ENCODE assay signal across 1 cellular context in the genomic region with DNA sequence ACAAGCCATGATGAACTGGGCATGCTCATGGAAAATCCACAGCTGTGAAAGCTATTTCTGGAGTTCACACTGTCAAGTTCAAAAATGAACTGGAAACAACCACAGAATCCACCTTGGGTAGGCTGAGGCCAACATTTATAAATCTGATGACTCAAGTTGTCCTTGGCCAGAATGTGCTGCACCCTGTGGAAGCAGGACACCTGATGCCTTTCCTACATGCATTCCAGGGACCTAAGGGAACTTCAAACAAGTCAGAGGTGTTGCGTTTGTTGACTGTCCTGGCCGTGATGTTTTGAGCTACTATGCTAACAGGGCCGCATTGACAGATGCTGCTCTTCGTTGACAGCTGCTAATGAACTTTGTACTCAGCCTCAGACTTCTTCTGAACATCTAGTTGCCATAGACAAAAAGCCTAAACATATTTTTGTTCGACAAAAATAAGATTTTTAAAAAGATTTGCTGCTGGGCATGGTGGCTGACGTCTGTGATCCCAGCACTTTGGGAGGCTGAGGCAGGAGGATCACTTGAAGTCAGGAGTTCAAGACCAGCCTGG.
TF ChIP-seq lines count a peak whose summit lies in the region.

No MANE protein-coding gene starts in this region.

TF ChIP-seq in HepG2, 621 proteins besides CTCF, POLR2A, EP300 and RAD21 (continued from another document and continues in another):
- TF ChIP-seq POLR2G (IDR thresholded peaks at IDR 0.05; ENCODE audit: low read depth, low read length): peak; percentile 29; the same call in 1 of the 2 replicates
- TF ChIP-seq IKZF1 (IDR thresholded peaks at IDR 0.05): no peak
- TF ChIP-seq, protein P1, sequence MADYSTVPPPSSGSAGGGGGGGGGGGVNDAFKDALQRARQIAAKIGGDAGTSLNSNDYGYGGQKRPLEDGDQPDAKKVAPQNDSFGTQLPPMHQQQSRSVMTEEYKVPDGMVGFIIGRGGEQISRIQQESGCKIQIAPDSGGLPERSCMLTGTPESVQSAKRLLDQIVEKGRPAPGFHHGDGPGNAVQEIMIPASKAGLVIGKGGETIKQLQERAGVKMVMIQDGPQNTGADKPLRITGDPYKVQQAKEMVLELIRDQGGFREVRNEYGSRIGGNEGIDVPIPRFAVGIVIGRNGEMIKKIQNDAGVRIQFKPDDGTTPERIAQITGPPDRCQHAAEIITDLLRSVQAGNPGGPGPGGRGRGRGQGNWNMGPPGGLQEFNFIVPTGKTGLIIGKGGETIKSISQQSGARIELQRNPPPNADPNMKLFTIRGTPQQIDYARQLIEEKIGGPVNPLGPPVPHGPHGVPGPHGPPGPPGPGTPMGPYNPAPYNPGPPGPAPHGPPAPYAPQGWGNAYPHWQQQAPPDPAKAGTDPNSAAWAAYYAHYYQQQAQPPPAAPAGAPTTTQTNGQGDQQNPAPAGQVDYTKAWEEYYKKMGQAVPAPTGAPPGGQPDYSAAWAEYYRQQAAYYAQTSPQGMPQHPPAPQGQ (CRISPR knock-in tag; IDR thresholded peaks at IDR 0.05; ENCODE audit: borderline replicate concordance): no peak
- TF ChIP-seq, protein P2, sequence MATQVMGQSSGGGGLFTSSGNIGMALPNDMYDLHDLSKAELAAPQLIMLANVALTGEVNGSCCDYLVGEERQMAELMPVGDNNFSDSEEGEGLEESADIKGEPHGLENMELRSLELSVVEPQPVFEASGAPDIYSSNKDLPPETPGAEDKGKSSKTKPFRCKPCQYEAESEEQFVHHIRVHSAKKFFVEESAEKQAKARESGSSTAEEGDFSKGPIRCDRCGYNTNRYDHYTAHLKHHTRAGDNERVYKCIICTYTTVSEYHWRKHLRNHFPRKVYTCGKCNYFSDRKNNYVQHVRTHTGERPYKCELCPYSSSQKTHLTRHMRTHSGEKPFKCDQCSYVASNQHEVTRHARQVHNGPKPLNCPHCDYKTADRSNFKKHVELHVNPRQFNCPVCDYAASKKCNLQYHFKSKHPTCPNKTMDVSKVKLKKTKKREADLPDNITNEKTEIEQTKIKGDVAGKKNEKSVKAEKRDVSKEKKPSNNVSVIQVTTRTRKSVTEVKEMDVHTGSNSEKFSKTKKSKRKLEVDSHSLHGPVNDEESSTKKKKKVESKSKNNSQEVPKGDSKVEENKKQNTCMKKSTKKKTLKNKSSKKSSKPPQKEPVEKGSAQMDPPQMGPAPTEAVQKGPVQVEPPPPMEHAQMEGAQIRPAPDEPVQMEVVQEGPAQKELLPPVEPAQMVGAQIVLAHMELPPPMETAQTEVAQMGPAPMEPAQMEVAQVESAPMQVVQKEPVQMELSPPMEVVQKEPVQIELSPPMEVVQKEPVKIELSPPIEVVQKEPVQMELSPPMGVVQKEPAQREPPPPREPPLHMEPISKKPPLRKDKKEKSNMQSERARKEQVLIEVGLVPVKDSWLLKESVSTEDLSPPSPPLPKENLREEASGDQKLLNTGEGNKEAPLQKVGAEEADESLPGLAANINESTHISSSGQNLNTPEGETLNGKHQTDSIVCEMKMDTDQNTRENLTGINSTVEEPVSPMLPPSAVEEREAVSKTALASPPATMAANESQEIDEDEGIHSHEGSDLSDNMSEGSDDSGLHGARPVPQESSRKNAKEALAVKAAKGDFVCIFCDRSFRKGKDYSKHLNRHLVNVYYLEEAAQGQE (IDR thresholded peaks at IDR 0.05; ENCODE audit: borderline replicate concordance in 1 of 2, low read depth in 1 of 2, low read length in 2 of 2): peak in 1 of 2 experiments; percentile 56; a peak in 1 of 4 replicates
- TF ChIP-seq ZNF501 (CRISPR knock-in tag; IDR thresholded peaks at IDR 0.05): peak; percentile 85
- TF ChIP-seq, protein P3, sequence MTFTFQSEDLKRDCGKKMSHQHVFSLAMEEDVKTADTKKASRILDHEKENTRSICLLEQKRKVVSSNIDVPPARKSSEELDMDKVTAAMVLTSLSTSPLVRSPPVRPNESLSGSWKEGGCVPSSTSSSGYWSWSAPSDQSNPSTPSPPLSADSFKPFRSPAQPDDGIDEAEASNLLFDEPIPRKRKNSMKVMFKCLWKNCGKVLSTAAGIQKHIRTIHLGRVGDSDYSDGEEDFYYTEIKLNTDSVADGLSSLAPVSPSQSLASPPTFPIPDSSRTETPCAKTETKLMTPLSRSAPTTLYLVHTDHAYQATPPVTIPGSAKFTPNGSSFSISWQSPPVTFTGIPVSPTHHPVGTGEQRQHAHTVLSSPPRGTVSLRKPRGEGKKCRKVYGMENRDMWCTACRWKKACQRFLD (CRISPR knock-in tag; IDR thresholded peaks at IDR 0.05; ENCODE audit: borderline replicate concordance): no peak
- no peak for TF ChIP-seq PCBP2 (optimal IDR thresholded peaks at IDR 0.05; ENCODE audit: low read depth, low read length, poor library complexity, severe bottlenecking)
- TF ChIP-seq ZNF24 (IDR thresholded peaks at IDR 0.05): peak; percentile 70; the same call in 1 of the 2 replicates
- 0 out of 2 replicates have a peak, but pooled peaks have one; percentile 29 for TF ChIP-seq ZNF337 (CRISPR knock-in tag; IDR thresholded peaks at IDR 0.05; ENCODE audit: borderline replicate concordance, low read depth)
- peak; percentile 92; the same call in 1 of the 2 replicates for TF ChIP-seq ZNF292 (CRISPR knock-in tag; IDR thresholded peaks at IDR 0.05; ENCODE audit: borderline replicate concordance, low read depth)
- no peak for TF ChIP-seq ZNF569 (CRISPR knock-in tag; IDR thresholded peaks at IDR 0.05; ENCODE audit: borderline replicate concordance)
- peak; percentile 2; the same call in 1 of the 2 replicates for TF ChIP-seq NFE2L2 (IDR thresholded peaks at IDR 0.05; ENCODE audit: low read length)
- TF ChIP-seq, protein P4, sequence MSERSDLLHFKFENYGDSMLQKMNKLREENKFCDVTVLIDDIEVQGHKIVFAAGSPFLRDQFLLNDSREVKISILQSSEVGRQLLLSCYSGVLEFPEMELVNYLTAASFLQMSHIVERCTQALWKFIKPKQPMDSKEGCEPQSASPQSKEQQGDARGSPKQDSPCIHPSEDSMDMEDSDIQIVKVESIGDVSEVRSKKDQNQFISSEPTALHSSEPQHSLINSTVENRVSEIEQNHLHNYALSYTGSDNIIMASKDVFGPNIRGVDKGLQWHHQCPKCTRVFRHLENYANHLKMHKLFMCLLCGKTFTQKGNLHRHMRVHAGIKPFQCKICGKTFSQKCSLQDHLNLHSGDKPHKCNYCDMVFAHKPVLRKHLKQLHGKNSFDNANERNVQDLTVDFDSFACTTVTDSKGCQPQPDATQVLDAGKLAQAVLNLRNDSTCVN (CRISPR knock-in tag; IDR thresholded peaks at IDR 0.05; ENCODE audit: borderline replicate concordance): peak; percentile 85; the same call in 1 of the 2 replicates
- no peak for TF ChIP-seq TBP (CRISPR knock-in tag; IDR thresholded peaks at IDR 0.05)
- TF ChIP-seq ZNF792 (CRISPR knock-in tag; IDR thresholded peaks at IDR 0.05): peak; percentile 97
- TF ChIP-seq TMF1 (CRISPR knock-in tag; IDR thresholded peaks at IDR 0.05; ENCODE audit: low read depth): no peak
- 0 out of 2 replicates have a peak, but pooled peaks have one; percentile 44 for TF ChIP-seq MIER2 (CRISPR knock-in tag; IDR thresholded peaks at IDR 0.05)
- TF ChIP-seq, protein P5, sequence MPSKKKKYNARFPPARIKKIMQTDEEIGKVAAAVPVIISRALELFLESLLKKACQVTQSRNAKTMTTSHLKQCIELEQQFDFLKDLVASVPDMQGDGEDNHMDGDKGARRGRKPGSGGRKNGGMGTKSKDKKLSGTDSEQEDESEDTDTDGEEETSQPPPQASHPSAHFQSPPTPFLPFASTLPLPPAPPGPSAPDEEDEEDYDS (CRISPR knock-in tag; IDR thresholded peaks at IDR 0.05): peak; percentile 78
- TF ChIP-seq, protein P6, sequence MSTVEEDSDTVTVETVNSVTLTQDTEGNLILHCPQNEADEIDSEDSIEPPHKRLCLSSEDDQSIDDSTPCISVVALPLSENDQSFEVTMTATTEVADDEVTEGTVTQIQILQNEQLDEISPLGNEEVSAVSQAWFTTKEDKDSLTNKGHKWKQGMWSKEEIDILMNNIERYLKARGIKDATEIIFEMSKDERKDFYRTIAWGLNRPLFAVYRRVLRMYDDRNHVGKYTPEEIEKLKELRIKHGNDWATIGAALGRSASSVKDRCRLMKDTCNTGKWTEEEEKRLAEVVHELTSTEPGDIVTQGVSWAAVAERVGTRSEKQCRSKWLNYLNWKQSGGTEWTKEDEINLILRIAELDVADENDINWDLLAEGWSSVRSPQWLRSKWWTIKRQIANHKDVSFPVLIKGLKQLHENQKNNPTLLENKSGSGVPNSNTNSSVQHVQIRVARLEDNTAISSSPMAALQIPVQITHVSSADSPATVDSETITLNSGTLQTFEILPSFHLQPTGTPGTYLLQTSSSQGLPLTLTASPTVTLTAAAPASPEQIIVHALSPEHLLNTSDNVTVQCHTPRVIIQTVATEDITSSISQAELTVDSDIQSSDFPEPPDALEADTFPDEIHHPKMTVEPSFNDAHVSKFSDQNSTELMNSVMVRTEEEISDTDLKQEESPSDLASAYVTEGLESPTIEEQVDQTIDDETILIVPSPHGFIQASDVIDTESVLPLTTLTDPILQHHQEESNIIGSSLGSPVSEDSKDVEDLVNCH (CRISPR knock-in tag; IDR thresholded peaks at IDR 0.05): no peak
- peak; percentile 74; the same call in 1 of the 2 replicates for TF ChIP-seq YEATS2 (CRISPR knock-in tag; IDR thresholded peaks at IDR 0.05; ENCODE audit: borderline replicate concordance)
- TF ChIP-seq, protein P7, sequence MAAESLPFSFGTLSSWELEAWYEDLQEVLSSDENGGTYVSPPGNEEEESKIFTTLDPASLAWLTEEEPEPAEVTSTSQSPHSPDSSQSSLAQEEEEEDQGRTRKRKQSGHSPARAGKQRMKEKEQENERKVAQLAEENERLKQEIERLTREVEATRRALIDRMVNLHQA (CRISPR knock-in tag; IDR thresholded peaks at IDR 0.05): no peak
- peak; percentile 100 for TF ChIP-seq MEF2D (CRISPR knock-in tag; IDR thresholded peaks at IDR 0.05)
- no peak for TF ChIP-seq ZNF296 (CRISPR knock-in tag; conservative IDR thresholded peaks at IDR 0.05)
- TF ChIP-seq BRCA1 (CRISPR knock-in tag; IDR thresholded peaks at IDR 0.05): no peak; the same call in 1 of the 2 replicates
- TF ChIP-seq, protein P8, sequence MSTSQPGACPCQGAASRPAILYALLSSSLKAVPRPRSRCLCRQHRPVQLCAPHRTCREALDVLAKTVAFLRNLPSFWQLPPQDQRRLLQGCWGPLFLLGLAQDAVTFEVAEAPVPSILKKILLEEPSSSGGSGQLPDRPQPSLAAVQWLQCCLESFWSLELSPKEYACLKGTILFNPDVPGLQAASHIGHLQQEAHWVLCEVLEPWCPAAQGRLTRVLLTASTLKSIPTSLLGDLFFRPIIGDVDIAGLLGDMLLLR (CRISPR knock-in tag; IDR thresholded peaks at IDR 0.05): 0 out of 2 replicates have a peak, but pooled peaks have one; percentile 42
- no peak for TF ChIP-seq ZNF7 (CRISPR knock-in tag; IDR thresholded peaks at IDR 0.05)
- TF ChIP-seq ZNF382 (CRISPR knock-in tag; IDR thresholded peaks at IDR 0.05; ENCODE audit: borderline replicate concordance): no peak
- TF ChIP-seq RFX5 (IDR thresholded peaks at IDR 0.05; ENCODE audit: low read depth, low read length): no peak
- TF ChIP-seq, protein P9, sequence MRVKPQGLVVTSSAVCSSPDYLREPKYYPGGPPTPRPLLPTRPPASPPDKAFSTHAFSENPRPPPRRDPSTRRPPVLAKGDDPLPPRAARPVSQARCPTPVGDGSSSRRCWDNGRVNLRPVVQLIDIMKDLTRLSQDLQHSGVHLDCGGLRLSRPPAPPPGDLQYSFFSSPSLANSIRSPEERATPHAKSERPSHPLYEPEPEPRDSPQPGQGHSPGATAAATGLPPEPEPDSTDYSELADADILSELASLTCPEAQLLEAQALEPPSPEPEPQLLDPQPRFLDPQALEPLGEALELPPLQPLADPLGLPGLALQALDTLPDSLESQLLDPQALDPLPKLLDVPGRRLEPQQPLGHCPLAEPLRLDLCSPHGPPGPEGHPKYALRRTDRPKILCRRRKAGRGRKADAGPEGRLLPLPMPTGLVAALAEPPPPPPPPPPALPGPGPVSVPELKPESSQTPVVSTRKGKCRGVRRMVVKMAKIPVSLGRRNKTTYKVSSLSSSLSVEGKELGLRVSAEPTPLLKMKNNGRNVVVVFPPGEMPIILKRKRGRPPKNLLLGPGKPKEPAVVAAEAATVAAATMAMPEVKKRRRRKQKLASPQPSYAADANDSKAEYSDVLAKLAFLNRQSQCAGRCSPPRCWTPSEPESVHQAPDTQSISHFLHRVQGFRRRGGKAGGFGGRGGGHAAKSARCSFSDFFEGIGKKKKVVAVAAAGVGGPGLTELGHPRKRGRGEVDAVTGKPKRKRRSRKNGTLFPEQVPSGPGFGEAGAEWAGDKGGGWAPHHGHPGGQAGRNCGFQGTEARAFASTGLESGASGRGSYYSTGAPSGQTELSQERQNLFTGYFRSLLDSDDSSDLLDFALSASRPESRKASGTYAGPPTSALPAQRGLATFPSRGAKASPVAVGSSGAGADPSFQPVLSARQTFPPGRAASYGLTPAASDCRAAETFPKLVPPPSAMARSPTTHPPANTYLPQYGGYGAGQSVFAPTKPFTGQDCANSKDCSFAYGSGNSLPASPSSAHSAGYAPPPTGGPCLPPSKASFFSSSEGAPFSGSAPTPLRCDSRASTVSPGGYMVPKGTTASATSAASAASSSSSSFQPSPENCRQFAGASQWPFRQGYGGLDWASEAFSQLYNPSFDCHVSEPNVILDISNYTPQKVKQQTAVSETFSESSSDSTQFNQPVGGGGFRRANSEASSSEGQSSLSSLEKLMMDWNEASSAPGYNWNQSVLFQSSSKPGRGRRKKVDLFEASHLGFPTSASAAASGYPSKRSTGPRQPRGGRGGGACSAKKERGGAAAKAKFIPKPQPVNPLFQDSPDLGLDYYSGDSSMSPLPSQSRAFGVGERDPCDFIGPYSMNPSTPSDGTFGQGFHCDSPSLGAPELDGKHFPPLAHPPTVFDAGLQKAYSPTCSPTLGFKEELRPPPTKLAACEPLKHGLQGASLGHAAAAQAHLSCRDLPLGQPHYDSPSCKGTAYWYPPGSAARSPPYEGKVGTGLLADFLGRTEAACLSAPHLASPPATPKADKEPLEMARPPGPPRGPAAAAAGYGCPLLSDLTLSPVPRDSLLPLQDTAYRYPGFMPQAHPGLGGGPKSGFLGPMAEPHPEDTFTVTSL (CRISPR knock-in tag; IDR thresholded peaks at IDR 0.05; ENCODE audit: borderline replicate concordance): peak; percentile 98
- TF ChIP-seq ZMYM2 (CRISPR knock-in tag; IDR thresholded peaks at IDR 0.05): peak; percentile 86
- TF ChIP-seq ATF7-NPFF (CRISPR knock-in tag; IDR thresholded peaks at IDR 0.05; ENCODE audit: low read depth): no peak
- TF ChIP-seq, protein P10, sequence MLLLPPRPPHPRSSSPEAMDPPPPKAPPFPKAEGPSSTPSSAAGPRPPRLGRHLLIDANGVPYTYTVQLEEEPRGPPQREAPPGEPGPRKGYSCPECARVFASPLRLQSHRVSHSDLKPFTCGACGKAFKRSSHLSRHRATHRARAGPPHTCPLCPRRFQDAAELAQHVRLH (CRISPR knock-in tag; IDR thresholded peaks at IDR 0.05; ENCODE audit: borderline replicate concordance, low read depth): peak; percentile 95; the same call in 1 of the 2 replicates
- TF ChIP-seq ZNF703 (CRISPR knock-in tag; IDR thresholded peaks at IDR 0.05; ENCODE audit: borderline replicate concordance): peak; percentile 74; the same call in 1 of the 2 replicates
- TF ChIP-seq CBFB (CRISPR knock-in tag; IDR thresholded peaks at IDR 0.05): peak; percentile 85
- TF ChIP-seq RORA (CRISPR knock-in tag; IDR thresholded peaks at IDR 0.05): peak; percentile 65; the same call in 1 of the 2 replicates
- no peak for TF ChIP-seq SETDB1 (CRISPR knock-in tag; IDR thresholded peaks at IDR 0.05; ENCODE audit: borderline replicate concordance)
- TF ChIP-seq, protein P11, sequence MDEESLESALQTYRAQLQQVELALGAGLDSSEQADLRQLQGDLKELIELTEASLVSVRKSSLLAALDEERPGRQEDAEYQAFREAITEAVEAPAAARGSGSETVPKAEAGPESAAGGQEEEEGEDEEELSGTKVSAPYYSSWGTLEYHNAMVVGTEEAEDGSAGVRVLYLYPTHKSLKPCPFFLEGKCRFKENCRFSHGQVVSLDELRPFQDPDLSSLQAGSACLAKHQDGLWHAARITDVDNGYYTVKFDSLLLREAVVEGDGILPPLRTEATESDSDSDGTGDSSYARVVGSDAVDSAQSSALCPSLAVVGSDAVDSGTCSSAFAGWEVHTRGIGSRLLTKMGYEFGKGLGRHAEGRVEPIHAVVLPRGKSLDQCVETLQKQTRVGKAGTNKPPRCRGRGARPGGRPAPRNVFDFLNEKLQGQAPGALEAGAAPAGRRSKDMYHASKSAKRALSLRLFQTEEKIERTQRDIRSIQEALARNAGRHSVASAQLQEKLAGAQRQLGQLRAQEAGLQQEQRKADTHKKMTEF (CRISPR knock-in tag; IDR thresholded peaks at IDR 0.05): peak; percentile 96
